17 cellular contexts compared by ENCODE assay signal in the genomic region with DNA sequence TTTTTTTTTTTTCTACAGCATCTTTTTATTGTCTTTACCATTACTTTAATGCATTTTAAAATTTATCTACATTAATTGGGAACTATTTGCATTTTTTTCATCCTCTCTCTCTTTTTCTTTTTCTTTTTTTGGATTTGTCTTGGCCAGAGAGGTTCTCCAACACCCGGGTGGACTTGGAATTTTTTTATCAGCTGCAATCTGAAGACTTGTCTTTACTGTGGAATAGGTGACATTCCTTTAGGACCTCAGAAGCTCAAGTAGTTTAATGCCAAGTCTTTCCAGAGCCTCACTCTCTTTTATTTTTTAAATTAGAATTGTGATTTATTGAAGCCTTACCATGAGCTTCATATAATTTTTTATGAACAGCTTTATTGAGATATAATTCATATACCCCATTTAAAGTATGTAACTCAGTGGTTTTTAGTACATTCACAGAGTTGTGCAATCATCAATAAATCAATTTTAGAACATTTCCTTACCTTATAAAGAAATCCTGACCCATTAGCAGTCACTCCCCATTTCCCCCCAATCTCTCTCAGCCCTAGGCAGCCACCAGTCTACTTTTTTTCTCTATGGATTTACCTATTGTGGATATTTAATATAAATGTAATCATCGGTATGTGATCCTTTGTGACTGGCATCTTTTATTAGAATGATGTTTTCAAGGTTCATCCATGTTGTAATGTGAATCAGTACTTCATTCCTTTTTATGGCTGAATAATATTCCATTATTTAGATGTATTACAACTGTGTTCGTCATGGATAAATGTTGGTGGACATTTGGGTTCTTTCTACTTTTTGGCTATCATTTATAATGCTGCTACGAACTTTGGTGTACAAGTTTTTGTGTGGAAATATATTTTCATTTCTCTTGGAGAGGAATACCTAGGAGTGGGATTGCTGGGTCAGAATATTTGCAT. TPM values are rescaled to one million over a fixed set of nuclear protein-coding genes. Genes with fewer than 3 reads are reported as not detected.
DNase-seq lines count a peak whose midpoint lies in the region; ATAC-seq and TF ChIP-seq lines count a peak whose summit lies in the region.
"Had no signal": no experiment of that assay in that cellular context is flagged by ENCODE, and none has a peak within 500 bp of the region (broad histone marks: within the 10 kb centered on the region; RNA-seq: fewer than 3 reads in every experiment).

No MANE protein-coding gene starts in this region.

- DNase-seq in H9 = no peak
- no peak for DNase-seq in SJSA1 (ENCODE audit: low read depth in 1 of 2, low spot score in 2 of 2)
- no peak for DNase-seq in fibroblast of lung (ENCODE audit: low read depth in 2 of 2)
- DNase-seq in psoas muscle = no peak
- no peak for DNase-seq in DMS79 (lab: John Stamatoyannopoulos, UW)
- DNase-seq in NCI-H1417 treated with DMSO at 0.1 percent for 48 hours (lab: John Stamatoyannopoulos, UW) = no peak
- DNase-seq in activated CD4-positive, alpha-beta T cell treated with anti-CD3 and anti-CD28 coated beads for 1 hour = no peak
- DNase-seq in DMS53 treated with DMSO at 0.1 percent for 48 hours (lab: John Stamatoyannopoulos, UW; ENCODE audit: unreplicated experiment) = no peak
- DNase-seq: activated CD8-positive, alpha-beta T cell treated with anti-CD3 and anti-CD28 coated beads, Interleukin-2, amount 10 ng/mL, durations not matched to agents 7 days and 5 days; anterior cingulate cortex; BE2C; natural killer cell; NCI-H1105 treated with DMSO at 0.1 percent for 48 hours; NCI-H2227 treated with DMSO at 0.1 percent for 48 hours; retina; stimulated activated CD4-positive, alpha-beta T cell treated with anti-CD3 and anti-CD28 coated beads, Interleukin-2, amount 100 ng/mL, for 48 hours had no signal

- no peak overlapping the region for H3K9ac ChIP-seq in H9 (ENCODE audit: extremely low read depth, insufficient read length, low read length)
- H3K9ac ChIP-seq in fibroblast of lung (ENCODE audit: insufficient read depth, low read length) = no peak overlapping the region

- no peak overlapping the region for H2BK15ac ChIP-seq in H9 (ENCODE audit: low read depth, low read length)

- no peak overlapping the region for H4K5ac ChIP-seq in H9 (ENCODE audit: insufficient read length, low read depth, low read length)

- H3K4me3 ChIP-seq in SJSA1 (no peak overlapping the region), fibroblast of lung (replicated peaks in 1 of 4; ENCODE audit: control extremely low read depth in 1 of 4, insufficient read depth in 1 of 4, low read depth in 3 of 4, low read length in 4 of 4) (no peak overlapping the region), psoas muscle (no peak overlapping the region)
- H3K4me3 ChIP-seq: left lung had no signal

- H3K36me3 ChIP-seq in SJSA1 = peaks cover 39% of the 10 kb centered on the region
- no peaks in the 10 kb centered on the region for H3K36me3 ChIP-seq in fibroblast of lung (ENCODE audit: control insufficient read depth, insufficient read depth, low read length)
- no peaks in the 10 kb centered on the region for H3K36me3 ChIP-seq in psoas muscle (ENCODE audit: insufficient read depth in 1 of 2, low read depth in 1 of 2)
- H3K36me3 ChIP-seq: BE2C, left lung had no signal

- no peak overlapping the region for H3K4ac ChIP-seq in H9 (ENCODE audit: low read depth, low read length)

- no peak overlapping the region for H3K23ac ChIP-seq in H9 (ENCODE audit: insufficient read length, low read depth, low read length)

- peaks cover 5% of the 10 kb centered on the region; the same call in 1 of the 2 replicates for H3K27me3 Mint-ChIP-seq in H9 (ENCODE audit: low read depth)

- H3K56ac ChIP-seq in H9 (ENCODE audit: insufficient read length, low read depth, low read length) = no peak overlapping the region

- H3K4me1 ChIP-seq in H9 (ENCODE audit: insufficient read depth, low read length) = peaks cover 8% of the 10 kb centered on the region; the same call in 1 of the 2 replicates
- H3K4me1 ChIP-seq in SJSA1 (replicated peaks) = peaks cover 72% of the 10 kb centered on the region
- peaks cover 36% of the 10 kb centered on the region for H3K4me1 ChIP-seq in fibroblast of lung (ENCODE audit: control insufficient read depth, extremely low read depth, insufficient read depth, low read length)
- peaks cover 26% of the 10 kb centered on the region for H3K4me1 ChIP-seq in psoas muscle
- H3K4me1 ChIP-seq: BE2C had no signal

- H2AK5ac ChIP-seq in H9 (ENCODE audit: insufficient read length, low read length) = no peak overlapping the region

- WGBS in H9 (ENCODE audit: extremely low coverage, insufficient read length, low lambda C conversion rate) = no CpG with 5 or more reads among the region's 4 CpGs
- WGBS in psoas muscle, 3 donors = 86 to 90% (median 87%) methylated on average over 4 of the region's 4 CpGs

- H3K4me2 ChIP-seq in H9 (ENCODE audit: insufficient read depth, insufficient read length, low read length) (no peak overlapping the region), fibroblast of lung (ENCODE audit: extremely low read depth, insufficient read depth, low read length) (no peak overlapping the region)

- no peak overlapping the region for H2BK120ac ChIP-seq in H9 (ENCODE audit: low read depth, low read length, poor library complexity, severe bottlenecking)

- H3K23me2 ChIP-seq in H9 (ENCODE audit: insufficient read length, low read depth, low read length, poor library complexity, severe bottlenecking) = peaks cover under 1% of the 10 kb centered on the region

- H3K4me1 Mint-ChIP-seq in H9 = peaks cover 38 to 39% of the 10 kb centered on the region in 2 experiments

- H4K8ac ChIP-seq in H9 (replicated peaks; ENCODE audit: insufficient read length, low read depth, low read length) = no peak overlapping the region

- peak overlapping the region; percentile 98 for H2BK20ac ChIP-seq in H9 (ENCODE audit: low read depth, low read length, poor library complexity, severe bottlenecking)

- H3K36me3 Mint-ChIP-seq in H9 (ENCODE audit: insufficient read depth in 1 of 3, low read depth in 3 of 3) = peaks cover 1 to 6% (median 6%) of the 10 kb centered on the region in 3 experiments; a peak in 4 of 7 replicates
- H3K36me3 Mint-ChIP-seq: natural killer cell had no signal

- intact Hi-C loops in psoas muscle (cut with DNase I) = loop anchor here in 1 of 2 donors (1.0 kb wide), 1 partner anchor 12 kb away; no protein-coding TSS in a partner anchor

- H3K9me3 ChIP-seq in H9 (ENCODE audit: control insufficient read depth, low read depth, low read length) (no peaks in the 10 kb centered on the region), SJSA1 (replicated peaks) (no peaks in the 10 kb centered on the region), fibroblast of lung (ENCODE audit: control insufficient read depth, insufficient read depth, low read depth, low read length) (no peaks in the 10 kb centered on the region), psoas muscle (no peaks in the 10 kb centered on the region)
- H3K9me3 ChIP-seq: BE2C, left lung had no signal

- no peak overlapping the region; a peak in 1 of 5 replicates for H3K4me3 Mint-ChIP-seq in H9
- H3K4me3 Mint-ChIP-seq: activated CD8-positive, alpha-beta T cell treated with anti-CD3 and anti-CD28 coated beads, Interleukin-2, amount 10 ng/mL, durations not matched to agents 7 days and 5 days; natural killer cell had no signal

- no peak overlapping the region for H3K18ac ChIP-seq in H9 (ENCODE audit: insufficient read length, low read depth, low read length)

- H3T11ph ChIP-seq in H9 (ENCODE audit: low read length) = no peak overlapping the region

- ATAC-seq in psoas muscle = no peak
- ATAC-seq: activated CD8-positive, alpha-beta T cell treated with anti-CD3 and anti-CD28 coated beads, Interleukin-2, amount 10 ng/mL, durations not matched to agents 7 days and 5 days; natural killer cell had no signal

- peaks cover 5% of the 10 kb centered on the region for H3K79me1 ChIP-seq in H9 (ENCODE audit: insufficient read depth, low read depth, low read length, poor library complexity, severe bottlenecking)

- H3K79me2 ChIP-seq in H9 (ENCODE audit: insufficient read depth, low read length) = peaks cover 4% of the 10 kb centered on the region; the same call in 1 of the 2 replicates
- H3K79me2 ChIP-seq in fibroblast of lung (ENCODE audit: control insufficient read depth, insufficient read depth, low read length) = no peaks in the 10 kb centered on the region

- no peak overlapping the region for H2BK12ac ChIP-seq in H9 (ENCODE audit: insufficient read length, low read depth, low read length)

- H3K14ac ChIP-seq in H9 (ENCODE audit: insufficient read depth, low read length) = no peak overlapping the region

- peak overlapping the region; percentile 44 for H3K27ac ChIP-seq in H9 (ENCODE audit: insufficient read length, low read depth, low read length)
- peak overlapping the region; percentile 72 for H3K27ac ChIP-seq in SJSA1
- peak overlapping the region; percentile 39 for H3K27ac ChIP-seq in fibroblast of lung (ENCODE audit: insufficient read depth, low read length)
- H3K27ac ChIP-seq in psoas muscle = peak overlapping the region; percentile 41

- no peaks in the 10 kb centered on the region for H4K20me1 ChIP-seq in H9 (ENCODE audit: control insufficient read depth, insufficient read depth, insufficient read length)
- H4K20me1 ChIP-seq in fibroblast of lung (ENCODE audit: control insufficient read depth, extremely low read depth, insufficient read depth, low read length) = no peaks in the 10 kb centered on the region

- H2AFZ ChIP-seq in H9 (ENCODE audit: low read length) = no peak overlapping the region
- no peak overlapping the region for H2AFZ ChIP-seq in fibroblast of lung (ENCODE audit: low read length)

- H4K91ac ChIP-seq in H9 (ENCODE audit: insufficient read length, low read depth, low read length) = no peak overlapping the region

- no peak overlapping the region for H2BK5ac ChIP-seq in H9 (ENCODE audit: insufficient read length, low read length)

- H3K27me3 ChIP-seq in H9 (ENCODE audit: insufficient read depth, low read length) = no peaks in the 10 kb centered on the region
- H3K27me3 ChIP-seq in SJSA1 (replicated peaks) = no peaks in the 10 kb centered on the region
- no peaks in the 10 kb centered on the region for H3K27me3 ChIP-seq in fibroblast of lung (ENCODE audit: control insufficient read depth, insufficient read depth, low read length)
- H3K27me3 ChIP-seq in psoas muscle (ENCODE audit: insufficient read depth in 3 of 3, low read length in 2 of 3) = no peaks in the 10 kb centered on the region
- H3K27me3 ChIP-seq: BE2C had no signal

- TF ChIP-seq CTCF in H9 (conservative IDR thresholded peaks at IDR 0.05) (no peak), fibroblast of lung (conservative IDR thresholded peaks at IDR 0.05 in 1 of 2, IDR thresholded peaks at IDR 0.05 in 1 of 2; ENCODE audit: low read depth in 1 of 2, low read length in 2 of 2) (no peak), psoas muscle (IDR thresholded peaks at IDR 0.05) (no peak)

- H3K9me3 Mint-ChIP-seq in H9 = no peaks in the 10 kb centered on the region
- H3K9me3 Mint-ChIP-seq: natural killer cell had no signal

- peak overlapping the region; percentile 8 to 97 (median 94); a peak in 5 of 7 replicates for H3K27ac Mint-ChIP-seq in H9
- H3K27ac Mint-ChIP-seq: activated CD8-positive, alpha-beta T cell treated with anti-CD3 and anti-CD28 coated beads, Interleukin-2, amount 10 ng/mL, durations not matched to agents 7 days and 5 days; natural killer cell had no signal

RNA-seq across cellular contexts. Expression of a gene that starts 6.2 kb away (rescaled TPM):
- total RNA-seq in H9 (2021) (6.2 and 6.5 TPM in 2 replicates), fibroblast of lung (6.9 and 18.2 TPM in 2 replicates), psoas muscle (1 to 10 TPM in 3 of 4 donors, under 1 TPM in 1; 0.97 to 5.3 (median 1.7) TPM)
- 36.9 and 46.0 TPM in 2 replicates for total RNA-seq in SJSA1 (2014; rRNA removed; shearing (Covaris generic))
- polyA plus RNA-seq in fibroblast of lung (16.7 and 24.7 TPM in 2 replicates), psoas muscle (1 to 10 TPM in 2 of 3 donors, under 1 TPM in 1; 0.86 to 3.0 (median 1.1) TPM)
- polyA plus RNA-seq in fibroblast of lung (2012) = 12.6 and 18.4 TPM in 2 replicates
- 11.2 and 12.0 TPM in 2 replicates for polyA minus RNA-seq in fibroblast of lung (ENCODE audit: low replicate concordance)

RNA-seq across cellular contexts. Expression of a gene that starts 35.1 kb away (rescaled TPM):
- 29.9 and 30.9 TPM in 2 replicates for total RNA-seq in H9 (2021)
- total RNA-seq in SJSA1 (2014; rRNA removed; shearing (Covaris generic)) = 0.26 and 1.2 TPM in 2 replicates
- under 0.01 and 0.17 TPM in 2 replicates for total RNA-seq in fibroblast of lung
- 0.17 and 0.21 TPM in 2 replicates for polyA plus RNA-seq in fibroblast of lung
- polyA plus RNA-seq in fibroblast of lung (2012) = 0.21 and 0.36 TPM in 2 replicates
- polyA minus RNA-seq in fibroblast of lung (ENCODE audit: low replicate concordance) = not detected in 2 replicates
- total RNA-seq in psoas muscle = under 1 TPM in 2 of 4 donors, not detected in 2; 0.10 to 0.21 TPM
- under 1 TPM; 0.03 to 0.12 (median 0.05) TPM for polyA plus RNA-seq in psoas muscle

Comparison
In these comparisons a context has a peak if more than half of its experiments do, and no peak if none do; other contexts are left out.
1. RNA of a gene that starts 35.1 kb away (total RNA-seq): 29.9 to 30.9 TPM in H9; 0.26 to 1.2 TPM in SJSA1, under 0.01 to 0.17 TPM in fibroblast of lung and 0.10 to 0.21 TPM in psoas muscle; every median in the first group is over 10 times any median in the second.
2. Peak in every context shown above with its lines, with median percentiles within 50 percentile points of each other: H3K27ac ChIP-seq.